10 cellular contexts compared by ENCODE assay signal in genomic region chr13:106499905-106500304, GRCh38. TPM values are rescaled to one million over a fixed set of nuclear protein-coding genes. Genes with fewer than 3 reads are reported as not detected.
A peak's percentile ranks its signal among the peaks of the same experiment; 100 is the strongest.
DNase-seq lines count a peak whose midpoint lies in the region; ATAC-seq, FAIRE-seq and TF ChIP-seq lines count a peak whose summit lies in the region.
"Had no signal": no experiment of that assay in that cellular context is flagged by ENCODE, and none has a peak within 500 bp of the region (broad histone marks: within the 10 kb centered on the region; RNA-seq: fewer than 3 reads in every experiment).

No MANE protein-coding gene starts in this region.

- no peak overlapping the region for H3K4me3 Mint-ChIP-seq in activated CD8-positive, alpha-beta T cell treated with anti-CD3 and anti-CD28 coated beads for 36 hours
- no peak overlapping the region for H3K4me3 Mint-ChIP-seq in activated CD8-positive, alpha-beta T cell treated with anti-CD3 and anti-CD28 coated beads, Interleukin-2, amount 10 ng/mL, durations not matched to agents 7 days and 5 days
- no peak overlapping the region for H3K4me3 Mint-ChIP-seq in activated CD4-positive, alpha-beta memory T cell treated with anti-CD3 and anti-CD28 coated beads, Interleukin-2, amount 10 ng/mL, durations not matched to agents 7 days and 5 days

- no peak overlapping the region for H3K27ac Mint-ChIP-seq in activated CD8-positive, alpha-beta T cell treated with anti-CD3 and anti-CD28 coated beads for 36 hours
- H3K27ac Mint-ChIP-seq in activated CD8-positive, alpha-beta T cell treated with anti-CD3 and anti-CD28 coated beads, Interleukin-2, amount 10 ng/mL, durations not matched to agents 7 days and 5 days = no peak overlapping the region
- H3K27ac Mint-ChIP-seq in activated CD4-positive, alpha-beta memory T cell treated with anti-CD3 and anti-CD28 coated beads, Interleukin-2, amount 10 ng/mL, durations not matched to agents 7 days and 5 days = no peak overlapping the region

- FAIRE-seq in kidney (lab: Jason Lieb, UNC) = no peak

- H3K36me3 ChIP-seq in HAP-1 (replicated peaks) = no peaks in the 10 kb centered on the region
- H3K36me3 ChIP-seq in kidney (ENCODE audit: control insufficient read depth in 1 of 2, insufficient read depth in 2 of 2, low read length in 2 of 2) = no peaks in the 10 kb centered on the region
- H3K36me3 ChIP-seq: cardiac muscle cell had no signal

- TF ChIP-seq CTCF in activated CD8-positive, alpha-beta T cell treated with anti-CD3 and anti-CD28 coated beads for 36 hours (IDR thresholded peaks at IDR 0.05) = no peak
- TF ChIP-seq CTCF in kidney (IDR thresholded peaks at IDR 0.05; ENCODE audit: borderline replicate concordance, extremely low read depth, insufficient read depth) = no peak

- H3K36me3 Mint-ChIP-seq in activated CD8-positive, alpha-beta T cell treated with anti-CD3 and anti-CD28 coated beads for 36 hours (ENCODE audit: low read depth) = no peaks in the 10 kb centered on the region
- H3K36me3 Mint-ChIP-seq in activated CD8-positive, alpha-beta T cell treated with anti-CD3 and anti-CD28 coated beads, Interleukin-2, amount 10 ng/mL, durations not matched to agents 7 days and 5 days (ENCODE audit: low read depth) = no peaks in the 10 kb centered on the region
- no peaks in the 10 kb centered on the region for H3K36me3 Mint-ChIP-seq in activated CD4-positive, alpha-beta memory T cell treated with anti-CD3 and anti-CD28 coated beads, Interleukin-2, amount 10 ng/mL, durations not matched to agents 7 days and 5 days (ENCODE audit: low read depth)

- no peak for ATAC-seq in activated CD8-positive, alpha-beta T cell treated with anti-CD3 and anti-CD28 coated beads for 36 hours
- no peak for ATAC-seq in activated CD8-positive, alpha-beta T cell treated with anti-CD3 and anti-CD28 coated beads, Interleukin-2, amount 10 ng/mL, durations not matched to agents 7 days and 5 days
- peak; percentile 80 for ATAC-seq in HG03575 (IDR thresholded peaks at IDR 0.05; ENCODE audit: extremely low read depth, insufficient number of reproducible peaks, low FRiP score, unreplicated experiment)

- CTCF ChIA-PET in activated CD8-positive, alpha-beta T cell treated with anti-CD3 and anti-CD28 coated beads for 36 hours (lab: Charles Lee) = interaction anchor here (1.0 kb wide), 1 partner anchor 37 kb away, joined by 4 read pairs; no protein-coding TSS in a partner anchor
- CTCF ChIA-PET in activated CD8-positive, alpha-beta T cell treated with anti-CD3 and anti-CD28 coated beads, Interleukin-2, amount 10 ng/mL, durations not matched to agents 7 days and 5 days (lab: Charles Lee) = no interaction called here
- CTCF ChIA-PET in activated CD4-positive, alpha-beta memory T cell treated with anti-CD3 and anti-CD28 coated beads, Interleukin-2, amount 10 ng/mL, durations not matched to agents 7 days and 5 days (lab: Charles Lee) = no interaction called here

- H3K27me3 ChIP-seq in HAP-1 (ENCODE audit: low read depth) = no peaks in the 10 kb centered on the region
- H3K27me3 ChIP-seq: cardiac muscle cell had no signal

- no peak overlapping the region for H3K27ac ChIP-seq in kidney (ENCODE audit: low read depth in 2 of 2, low read length in 2 of 2)
- H3K27ac ChIP-seq: cardiac muscle cell had no signal

- H3K9me3 ChIP-seq in HAP-1 = no peaks in the 10 kb centered on the region
- H3K9me3 ChIP-seq in kidney (ENCODE audit: control insufficient read depth in 1 of 2, low read length in 2 of 2) = no peaks in the 10 kb centered on the region

- H3K4me3 ChIP-seq in HAP-1 (no peak overlapping the region), kidney (ENCODE audit: low read length in 2 of 2) (no peak overlapping the region)
- H3K4me3 ChIP-seq: cardiac muscle cell had no signal

- H3K27me3 Mint-ChIP-seq in activated CD8-positive, alpha-beta T cell treated with anti-CD3 and anti-CD28 coated beads for 36 hours = peaks cover 42% of the 10 kb centered on the region
- peaks cover 49% of the 10 kb centered on the region for H3K27me3 Mint-ChIP-seq in activated CD8-positive, alpha-beta T cell treated with anti-CD3 and anti-CD28 coated beads, Interleukin-2, amount 10 ng/mL, durations not matched to agents 7 days and 5 days (ENCODE audit: low read depth)
- H3K27me3 Mint-ChIP-seq in activated CD4-positive, alpha-beta memory T cell treated with anti-CD3 and anti-CD28 coated beads, Interleukin-2, amount 10 ng/mL, durations not matched to agents 7 days and 5 days = peaks cover 39% of the 10 kb centered on the region

- intact Hi-C loops in activated CD8-positive, alpha-beta T cell treated with anti-CD3 and anti-CD28 coated beads for 36 hours (cut with micrococcal nuclease) = no loop called here
- intact Hi-C loops in kidney (cut with DNase I) = no loop called here

- H3K4me1 Mint-ChIP-seq in activated CD8-positive, alpha-beta T cell treated with anti-CD3 and anti-CD28 coated beads for 36 hours (ENCODE audit: low read depth) = peaks cover 6% of the 10 kb centered on the region
- peaks cover 6% of the 10 kb centered on the region for H3K4me1 Mint-ChIP-seq in activated CD8-positive, alpha-beta T cell treated with anti-CD3 and anti-CD28 coated beads, Interleukin-2, amount 10 ng/mL, durations not matched to agents 7 days and 5 days (ENCODE audit: low read depth)
- H3K4me1 Mint-ChIP-seq in activated CD4-positive, alpha-beta memory T cell treated with anti-CD3 and anti-CD28 coated beads, Interleukin-2, amount 10 ng/mL, durations not matched to agents 7 days and 5 days = no peaks in the 10 kb centered on the region

- no peaks in the 10 kb centered on the region for H3K9me3 Mint-ChIP-seq in activated CD8-positive, alpha-beta T cell treated with anti-CD3 and anti-CD28 coated beads for 36 hours
- no peaks in the 10 kb centered on the region for H3K9me3 Mint-ChIP-seq in activated CD8-positive, alpha-beta T cell treated with anti-CD3 and anti-CD28 coated beads, Interleukin-2, amount 10 ng/mL, durations not matched to agents 7 days and 5 days (ENCODE audit: insufficient read depth)
- no peaks in the 10 kb centered on the region for H3K9me3 Mint-ChIP-seq in activated CD4-positive, alpha-beta memory T cell treated with anti-CD3 and anti-CD28 coated beads, Interleukin-2, amount 10 ng/mL, durations not matched to agents 7 days and 5 days

- peak; percentile 15 for DNase-seq in activated CD8-positive, alpha-beta T cell treated with anti-CD3 and anti-CD28 coated beads for 36 hours
- DNase-seq in activated CD8-positive, alpha-beta T cell treated with anti-CD3 and anti-CD28 coated beads, Interleukin-2, amount 10 ng/mL, durations not matched to agents 7 days and 5 days = no peak
- DNase-seq in astrocyte of the hippocampus (ENCODE audit: low read depth, low spot score) (peak; percentile 35), superior temporal gyrus (ENCODE audit: extremely low spot score) (peak; percentile 61), HAP-1 (ENCODE audit: low spot score in 2 of 2) (no peak), kidney (no peak)
- no peak for DNase-seq in activated CD4-positive, alpha-beta memory T cell treated with anti-CD3 and anti-CD28 coated beads, Interleukin-2, amount 10 ng/mL, durations not matched to agents 7 days and 5 days
- DNase-seq: HCEC 1CT had no signal

- POLR2A ChIA-PET in activated CD8-positive, alpha-beta T cell treated with anti-CD3 and anti-CD28 coated beads for 36 hours (lab: Charles Lee) = interaction anchor here (0.6 kb wide), 1 partner anchor 221 kb away, joined by 3 read pairs; no protein-coding TSS in a partner anchor
- POLR2A ChIA-PET in activated CD8-positive, alpha-beta T cell treated with anti-CD3 and anti-CD28 coated beads, Interleukin-2, amount 10 ng/mL, durations not matched to agents 7 days and 5 days (lab: Charles Lee) = no interaction called here
- POLR2A ChIA-PET in activated CD4-positive, alpha-beta memory T cell treated with anti-CD3 and anti-CD28 coated beads, Interleukin-2, amount 10 ng/mL, durations not matched to agents 7 days and 5 days (lab: Charles Lee) = no interaction called here

- H3K4me1 ChIP-seq in HAP-1 = peaks cover 7% of the 10 kb centered on the region; the same call in 1 of the 2 replicates
- no peaks in the 10 kb centered on the region for H3K4me1 ChIP-seq in kidney (ENCODE audit: control insufficient read depth in 1 of 2, insufficient read depth in 1 of 2, low read depth in 1 of 2, low read length in 2 of 2)

- in situ Hi-C loops in HAP-1 (cut with MboI; ENCODE audit: low sequenced_read_pairs) = no loop called here

- no peak overlapping the region for H3K9ac ChIP-seq in kidney (ENCODE audit: low read length in 2 of 2)

RNA-seq across cellular contexts. Expression of gene EFNB2, which starts 35.6 kb away (rescaled TPM):
- under 1 TPM; 0.11 to 0.20 TPM for total RNA-seq in activated CD8-positive, alpha-beta T cell treated with anti-CD3 and anti-CD28 coated beads for 36 hours
- total RNA-seq in activated CD8-positive, alpha-beta T cell treated with anti-CD3 and anti-CD28 coated beads, Interleukin-2, amount 10 ng/mL, durations not matched to agents 7 days and 5 days = under 1 TPM; 0.08 to 0.16 TPM
- total RNA-seq in kidney = 32.8 TPM
- polyA plus RNA-seq in kidney (ENCODE audit: insufficient read depth, low read depth, low replicate concordance) = 12.7 TPM
- total RNA-seq in activated CD4-positive, alpha-beta memory T cell treated with anti-CD3 and anti-CD28 coated beads, Interleukin-2, amount 10 ng/mL, durations not matched to agents 7 days and 5 days = under 1 TPM; 0.13 TPM

Comparison
In these comparisons a context has a peak if more than half of its experiments do, and no peak if none do; other contexts are left out.
1. DNase-seq: peak in activated CD8-positive, alpha-beta T cell treated with anti-CD3 and anti-CD28 coated beads for 36 hours (single experiment), astrocyte of the hippocampus (single experiment) and superior temporal gyrus (single experiment); none in activated CD8-positive, alpha-beta T cell treated with anti-CD3 and anti-CD28 coated beads, Interleukin-2, amount 10 ng/mL, durations not matched to agents 7 days and 5 days (single experiment), HAP-1 (0 of 2), kidney (single experiment) and activated CD4-positive, alpha-beta memory T cell treated with anti-CD3 and anti-CD28 coated beads, Interleukin-2, amount 10 ng/mL, durations not matched to agents 7 days and 5 days (single experiment).
2. RNA of gene EFNB2, which starts 35.6 kb away (total RNA-seq): 32.8 TPM in kidney (single experiment); 0.11 to 0.20 TPM in activated CD8-positive, alpha-beta T cell treated with anti-CD3 and anti-CD28 coated beads for 36 hours, 0.08 to 0.16 TPM in activated CD8-positive, alpha-beta T cell treated with anti-CD3 and anti-CD28 coated beads, Interleukin-2, amount 10 ng/mL, durations not matched to agents 7 days and 5 days and 0.13 TPM in activated CD4-positive, alpha-beta memory T cell treated with anti-CD3 and anti-CD28 coated beads, Interleukin-2, amount 10 ng/mL, durations not matched to agents 7 days and 5 days; every median in the first group is over 10 times any median in the second.